Comparison of ENCODE assay signal across 9 cellular contexts in genomic region chr18:76528477-76529432, GRCh38. TPM values are rescaled to one million over a fixed set of nuclear protein-coding genes. Genes with fewer than 3 reads are reported as not detected.
A peak's percentile ranks its signal among the peaks of the same experiment; 100 is the strongest.
DNase-seq lines count a peak whose midpoint lies in the region; ATAC-seq, FAIRE-seq and TF ChIP-seq lines count a peak whose summit lies in the region.
"Had no signal": no experiment of that assay in that cellular context is flagged by ENCODE, and none has a peak within 500 bp of the region (broad histone marks: within the 10 kb centered on the region; RNA-seq: fewer than 3 reads in every experiment).

No MANE protein-coding gene starts in this region.

- no peaks in the 10 kb centered on the region for H3K79me2 ChIP-seq in HepG2 (ENCODE audit: insufficient read depth, low read length)

- H3K27ac ChIP-seq in HepG2 (ENCODE audit: extremely low read length, insufficient read depth, low read length) (no peak overlapping the region), tibial artery (no peak overlapping the region)

- peaks cover 0 to 7% (median 0%) of the 10 kb centered on the region in 5 experiments for H3K9me3 Mint-ChIP-seq in brain

- H3K4me3 Mint-ChIP-seq in brain: peak overlapping the region in 3 of 5 experiments; percentile 74 to 89 (median 76)

- H2AFZ ChIP-seq in HepG2 (ENCODE audit: low read length): peak overlapping the region; percentile 67

- FAIRE-seq in HepG2 (lab: Jason Lieb, UNC): peak; percentile 34

- H3K4me1 ChIP-seq in HepG2 (ENCODE audit: insufficient read depth, low read length): peaks cover 25% of the 10 kb centered on the region
- H3K4me1 ChIP-seq in tibial artery: peaks cover 0 to 27% (median 8%) of the 10 kb centered on the region in 4 donors

- POLR2A ChIA-PET in HepG2 (lab: Yijun Ruan, JAX): interaction anchor here (1.0 to 1.2 kb wide), 2 partner anchors 32 to 36 kb away, joined by 4 to 7 read pairs; no protein-coding TSS in a partner anchor

- no peak for TF ChIP-seq POLR2A in HepG2 (IDR thresholded peaks at IDR 0.05; ENCODE audit: insufficient read depth in 1 of 2, low read depth in 2 of 2, low read length in 2 of 2)

- H3K36me3 ChIP-seq in HepG2 (replicated peaks in 1 of 2; ENCODE audit: control insufficient read depth in 1 of 2, insufficient read depth in 2 of 2, low read length in 2 of 2) (no peaks in the 10 kb centered on the region), tibial artery (no peaks in the 10 kb centered on the region)

- in situ Hi-C loops in HepG2 (cut with HindIII; ENCODE audit: extremely low pct_ligation_motif_present, low pct_unique_long_range_greater_than_20kb): no loop called here

- peaks cover 53% of the 10 kb centered on the region for H3K4me1 Mint-ChIP-seq in brain

- intact Hi-C loops in HepG2 (cut with micrococcal nuclease; ENCODE audit: unreplicated experiment): loop anchor here (1.0 kb wide), 1 partner anchor 32 kb away; no protein-coding TSS in a partner anchor
- intact Hi-C loops in tibial artery (cut with DNase I; ENCODE audit: low total_unique reads): no loop called here

- TF ChIP-seq RAD21 in HepG2 (CRISPR knock-in tag; IDR thresholded peaks at IDR 0.05): no peak

- peaks cover 0 to 31% of the 10 kb centered on the region in 2 experiments; a peak in 3 of 5 replicates for H3K27me3 ChIP-seq in HepG2 (ENCODE audit: control insufficient read depth in 1 of 2, insufficient read depth in 2 of 2, low read length in 2 of 2)
- peaks cover 0 to 40% of the 10 kb centered on the region in 2 donors for H3K27me3 ChIP-seq in tibial artery

- TF ChIP-seq EP300 in HepG2 (IDR thresholded peaks at IDR 0.05; ENCODE audit: low read depth in 2 of 2, low read length in 2 of 2): no peak
- TF ChIP-seq EP300 in HepG2 (CRISPR knock-in tag; IDR thresholded peaks at IDR 0.05; ENCODE audit: borderline replicate concordance): 0 out of 2 replicates have a peak, but pooled peaks have one; percentile 44

- H3K9me3 ChIP-seq in HepG2 (ENCODE audit: low read length): no peaks in the 10 kb centered on the region
- no peaks in the 10 kb centered on the region for H3K9me3 ChIP-seq in tibial artery

- no peak for DNase-seq in AG09309 (ENCODE audit: low read depth)
- DNase-seq in NCI-H2107 (lab: John Stamatoyannopoulos, UW): peak; percentile 31
- peak; percentile 50 for DNase-seq in HepG2 (ENCODE audit: low spot score)
- peak in 1 of 2 donors; percentile 51 for DNase-seq in tibial artery
- DNase-seq in H4 (ENCODE audit: low spot score): no peak

- H3K4me2 ChIP-seq in HepG2 (ENCODE audit: low read depth, low read length): peak overlapping the region; percentile 87

- peak overlapping the region; percentile 11; the same call in 1 of the 2 replicates for H3K9ac ChIP-seq in HepG2 (ENCODE audit: insufficient read depth, low read depth, low read length)

- TF ChIP-seq CTCF in AG09309 (IDR thresholded peaks at IDR 0.05; ENCODE audit: control insufficient read depth, insufficient read depth, low read depth, low read length, missing control alignments) (no peak), brain (conservative IDR thresholded peaks at IDR 0.05) (no peak), HepG2 (CRISPR knock-in tag; IDR thresholded peaks at IDR 0.05) (no peak), tibial artery (IDR thresholded peaks at IDR 0.05) (no peak)

- no peaks in the 10 kb centered on the region for H4K20me1 ChIP-seq in HepG2 (ENCODE audit: insufficient read depth, low read length)

- peaks cover 3% of the 10 kb centered on the region for H3K27me3 Mint-ChIP-seq in brain

- peak overlapping the region; percentile 53 for H3K4me3 ChIP-seq in AG09309 (ENCODE audit: control insufficient read depth, low read depth, low read length)
- H3K4me3 ChIP-seq in HepG2 (replicated peaks in 1 of 3; ENCODE audit: insufficient read depth in 1 of 3, low read depth in 2 of 3, low read length in 3 of 3): peak overlapping the region; percentile 47 to 68 (median 49)
- H3K4me3 ChIP-seq in tibial artery: peak overlapping the region; percentile 39 to 40

- 3% methylated on average over 20 of the region's 28 CpGs for WGBS in HepG2 (ENCODE audit: low lambda C conversion rate)

- no peaks in the 10 kb centered on the region for H3K36me3 Mint-ChIP-seq in brain

- ATAC-seq in GM19025 (IDR thresholded peaks at IDR 0.05; ENCODE audit: low read depth, unreplicated experiment) (peak; percentile 48), HepG2 (peak; percentile 85), GM19351 (IDR thresholded peaks at IDR 0.05; ENCODE audit: unreplicated experiment) (no peak)
- ATAC-seq: HCT116 had no signal

- no TSS peak for BruUV-seq in HepG2 (replicated peaks; lab: Mats Ljungman, UMichigan)

- CTCF ChIA-PET in HepG2 (lab: Yijun Ruan, JAX; ENCODE audit: low intra/inter-chr PET ratio, low total read pairs): no interaction called here

- peak overlapping the region in 3 of 5 experiments; percentile 82 to 93 (median 86) for H3K27ac Mint-ChIP-seq in brain

TF ChIP-seq in HepG2, 621 proteins besides CTCF, POLR2A, EP300 and RAD21 (continues in another document):
- TF ChIP-seq RORA (CRISPR knock-in tag; IDR thresholded peaks at IDR 0.05): 0 out of 2 replicates have a peak, but pooled peaks have one; percentile 36
- no peak for TF ChIP-seq ZNF567 (CRISPR knock-in tag; IDR thresholded peaks at IDR 0.05; ENCODE audit: borderline replicate concordance)
- TF ChIP-seq ZNF10 (CRISPR knock-in tag; IDR thresholded peaks at IDR 0.05; ENCODE audit: borderline replicate concordance, low read depth): no peak
- TF ChIP-seq HNF4A (CRISPR knock-in tag; IDR thresholded peaks at IDR 0.05): peak; percentile 64
- 0 out of 2 replicates have a peak, but pooled peaks have one; percentile 20 for TF ChIP-seq ZSCAN31 (CRISPR knock-in tag; IDR thresholded peaks at IDR 0.05; ENCODE audit: low read depth)
- TF ChIP-seq PHB2 (IDR thresholded peaks at IDR 0.05; ENCODE audit: partially characterized antibody): no peak
- TF ChIP-seq YEATS2 (CRISPR knock-in tag; IDR thresholded peaks at IDR 0.05; ENCODE audit: borderline replicate concordance): no peak
- no peak for TF ChIP-seq ZNF550 (CRISPR knock-in tag; IDR thresholded peaks at IDR 0.05; ENCODE audit: borderline replicate concordance)
- no peak; the same call in 1 of the 2 replicates for TF ChIP-seq GABPA (IDR thresholded peaks at IDR 0.05; ENCODE audit: low read depth, low read length)
- TF ChIP-seq GABPA (CRISPR knock-in tag; IDR thresholded peaks at IDR 0.05; ENCODE audit: low read depth): peak; percentile 67
- no peak; the same call in 1 of the 2 replicates for TF ChIP-seq RXRA (CRISPR knock-in tag; IDR thresholded peaks at IDR 0.05)
- TF ChIP-seq SP5 (CRISPR knock-in tag; IDR thresholded peaks at IDR 0.05; ENCODE audit: borderline replicate concordance, low read depth): no peak
- no peak for TF ChIP-seq SMC3 (IDR thresholded peaks at IDR 0.05; ENCODE audit: low read length)
- 0 out of 2 replicates have a peak, but pooled peaks have one; percentile 36 for TF ChIP-seq HDAC1 (CRISPR knock-in tag; IDR thresholded peaks at IDR 0.05)
- TF ChIP-seq KLF9 (CRISPR knock-in tag; IDR thresholded peaks at IDR 0.05; ENCODE audit: low read depth): no peak
- no peak for TF ChIP-seq MAZ (IDR thresholded peaks at IDR 0.05; ENCODE audit: borderline replicate concordance, low read depth, low read length)
- TF ChIP-seq MAZ (CRISPR knock-in tag; IDR thresholded peaks at IDR 0.05; ENCODE audit: low read depth): no peak
- no peak for TF ChIP-seq SMYD3 (CRISPR knock-in tag; IDR thresholded peaks at IDR 0.05)
- no peak for TF ChIP-seq YY1 (IDR thresholded peaks at IDR 0.05; ENCODE audit: insufficient read depth, insufficient replicate concordance, low read depth, low read length)
- TF ChIP-seq CERS6 (CRISPR knock-in tag; IDR thresholded peaks at IDR 0.05): no peak
- no peak for TF ChIP-seq TOE1 (CRISPR knock-in tag; IDR thresholded peaks at IDR 0.05)
- no peak for TF ChIP-seq ISL2 (CRISPR knock-in tag; IDR thresholded peaks at IDR 0.05)
- TF ChIP-seq NAIF1 (CRISPR knock-in tag; IDR thresholded peaks at IDR 0.05; ENCODE audit: borderline replicate concordance): no peak

RNA-seq across cellular contexts. Expression of gene ZNF516, which starts 33.7 kb away (rescaled TPM):
- 29.0 TPM for polyA plus RNA-seq in brain (ENCODE audit: insufficient read depth, low read depth, low replicate concordance)
- 13.7 and 18.7 TPM in 2 replicates for total RNA-seq in HepG2 (2016; rRNA removed; fragmentation: Illumina TruSeq; extraction: Trizol)
- total RNA-seq in HepG2 (2016; cell fraction: cytosol; rRNA removed; fragmentation: Illumina TruSeq; extraction: Trizol; ENCODE audit: low read depth): 8.6 and 8.9 TPM in 2 replicates
- total RNA-seq in HepG2 (2016; cell fraction: insoluble cytoplasmic fraction; rRNA removed; fragmentation: Illumina TruSeq; extraction: Trizol): 12.1 and 14.0 TPM in 2 replicates
- total RNA-seq in HepG2 (2016; cell fraction: membrane; rRNA removed; fragmentation: Illumina TruSeq; extraction: Trizol): 13.3 and 14.6 TPM in 2 replicates
- total RNA-seq in HepG2 (2016; cell fraction: nucleus; rRNA removed; fragmentation: Illumina TruSeq; extraction: Trizol): 22.7 and 24.6 TPM in 2 replicates
- 15.9 and 16.6 TPM in 2 replicates for polyA plus RNA-seq in HepG2 (2011; rRNA removed)
- polyA plus RNA-seq in HepG2 (2011; cell fraction: cytosol; rRNA removed): 7.7 and 8.0 TPM in 2 replicates
- polyA plus RNA-seq in HepG2 (2011; cell fraction: nucleus; rRNA removed): 47.5 and 64.5 TPM in 2 replicates
- 17.9 and 19.5 TPM in 2 replicates for polyA plus RNA-seq in HepG2 (2012)
- 0.54 and 1.1 TPM in 2 replicates for polyA plus RNA-seq in HepG2 (2016; cell fraction: cytosol; fragmentation: Illumina TruSeq; extraction: Trizol; ENCODE audit: low read depth)
- 10.2 and 12.1 TPM in 2 replicates for polyA plus RNA-seq in HepG2 (2016; cell fraction: insoluble cytoplasmic fraction; fragmentation: Illumina TruSeq; extraction: Trizol; ENCODE audit: low read depth)
- 2.0 and 2.4 TPM in 2 replicates for polyA plus RNA-seq in HepG2 (2016; cell fraction: membrane; fragmentation: Illumina TruSeq; extraction: Trizol; ENCODE audit: low read depth)
- 27.0 and 28.2 TPM in 2 replicates for polyA plus RNA-seq in HepG2 (2016; cell fraction: nucleus; fragmentation: Illumina TruSeq; extraction: Trizol; ENCODE audit: insufficient read depth, low read depth)
- 0.23 and 36.8 TPM in 2 replicates for polyA minus RNA-seq in HepG2 (2011; rRNA and poly(A)+ RNA removed; ENCODE audit: low replicate concordance)
- 18.4 and 18.5 TPM in 2 replicates for polyA minus RNA-seq in HepG2 (2011; cell fraction: cytosol; rRNA and poly(A)+ RNA removed)
- polyA minus RNA-seq in HepG2 (2011; cell fraction: nucleus; rRNA and poly(A)+ RNA removed): 61.5 and 68.2 TPM in 2 replicates
- 7.0 and 7.4 TPM in 2 replicates for total RNA-seq in H4 (2014; rRNA removed; shearing (Covaris generic))

Comparison
In these comparisons a context has a peak if more than half of its experiments do, and no peak if none do; other contexts are left out.
1. DNase-seq: peak in NCI-H2107 (single experiment) and HepG2 (single experiment); none in AG09309 (single experiment) and H4 (single experiment).
2. Peak in every context shown above with its lines, with median percentiles within 50 percentile points of each other: H3K4me3 ChIP-seq.